In the genomic region with DNA sequence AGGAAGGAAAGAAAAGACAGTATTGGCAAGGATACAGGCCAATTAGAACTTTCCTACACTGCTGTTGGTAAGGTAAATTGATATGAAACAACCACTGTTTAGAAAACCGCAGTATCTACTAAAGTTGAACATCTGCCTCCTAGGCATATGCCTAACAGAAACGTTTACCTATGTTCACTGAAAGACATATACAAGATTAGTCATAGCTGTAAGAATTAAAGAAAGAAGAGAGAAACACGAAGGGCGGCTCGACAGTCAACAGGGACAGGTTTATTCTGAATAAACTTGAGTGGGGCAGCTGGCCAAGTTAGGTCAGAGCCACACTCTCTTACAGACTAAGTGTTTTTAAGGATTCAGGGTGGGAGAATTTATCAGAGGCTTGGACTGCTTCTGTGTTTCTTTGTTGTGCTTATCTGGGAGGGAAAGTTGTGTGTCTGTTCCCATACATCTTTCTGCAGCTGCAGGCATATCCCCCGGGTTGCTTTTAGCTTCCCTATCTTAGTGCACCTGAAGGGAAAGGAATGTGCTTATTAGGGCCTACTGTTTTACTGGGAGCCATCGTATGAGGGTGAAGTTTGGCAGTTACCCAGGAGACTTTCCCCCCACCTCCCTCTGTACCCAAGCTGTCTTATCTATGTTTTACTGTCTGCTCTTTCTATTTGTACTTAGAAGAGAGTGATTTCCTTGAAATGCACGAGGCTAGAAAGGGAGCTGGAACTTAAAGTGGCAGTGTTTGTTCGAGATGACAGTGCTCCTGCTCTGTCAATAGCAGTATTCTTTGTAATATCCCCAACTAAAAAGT, we compare ENCODE assay signal across 16 cellular contexts. TPM values are rescaled to one million over a fixed set of nuclear protein-coding genes. Genes with fewer than 3 reads are reported as not detected.
A peak's percentile ranks its signal among the peaks of the same experiment; 100 is the strongest.
DNase-seq lines count a peak whose midpoint lies in the region; ATAC-seq and TF ChIP-seq lines count a peak whose summit lies in the region.
"Had no signal": no experiment of that assay in that cellular context is flagged by ENCODE, and none has a peak within 500 bp of the region (broad histone marks: within the 10 kb centered on the region; RNA-seq: fewer than 3 reads in every experiment).

No MANE protein-coding gene starts in this region.

- no peaks in the 10 kb centered on the region for H3K36me3 Mint-ChIP-seq in MCF 10A (ENCODE audit: insufficient read depth, unreplicated experiment)
- H3K36me3 Mint-ChIP-seq in endodermal cell (ENCODE audit: low read depth): no peaks in the 10 kb centered on the region
- peaks cover 4% of the 10 kb centered on the region for H3K36me3 Mint-ChIP-seq in activated CD4-positive, alpha-beta T cell treated with anti-CD3 and anti-CD28 coated beads, Interleukin-2, amount 10 ng/mL, durations not matched to agents 24 days and 14 days (ENCODE audit: low read depth)

- TF ChIP-seq CTCF in mammary epithelial cell (conservative IDR thresholded peaks at IDR 0.05 in 1 of 2, IDR thresholded peaks at IDR 0.05 in 1 of 2; ENCODE audit: extremely low read depth in 1 of 2, insufficient read depth in 1 of 2, low read depth in 1 of 2, low read length in 2 of 2) (no peak), MCF 10A (IDR thresholded peaks at IDR 0.05; ENCODE audit: unreplicated experiment) (no peak), PC-3 (conservative IDR thresholded peaks at IDR 0.05; ENCODE audit: low read depth, low read length) (no peak), prostate gland (IDR thresholded peaks at IDR 0.05) (no peak), endodermal cell (conservative IDR thresholded peaks at IDR 0.05) (no peak)

- in situ Hi-C loops in mammary epithelial cell (cut with MboI; ENCODE audit: low sequenced_read_pairs in 2 of 2): no loop called here

- DNase-seq in mammary epithelial cell (peak; percentile 4), MCF 10A (ENCODE audit: unreplicated experiment) (no peak), PC-3 (peak; percentile 88), epithelial cell of prostate (ENCODE audit: low read depth, low spot score) (peak; percentile 36), prostate gland (ENCODE audit: low spot score) (peak; percentile 52), endodermal cell (no peak)
- DNase-seq in activated CD4-positive, alpha-beta T cell treated with anti-CD3 and anti-CD28 coated beads, Interleukin-2, amount 10 ng/mL, durations not matched to agents 24 days and 14 days: no peak
- DNase-seq: activated CD4-positive, alpha-beta T cell treated with anti-CD3 and anti-CD28 coated beads for 4 hours; activated CD8-positive, alpha-beta memory T cell treated with anti-CD3 and anti-CD28 coated beads, Interleukin-2, amount 50 U/mL, for 4 hours; activated effector memory CD4-positive, alpha-beta T cell treated with Interleukin-2 at 50 U/mL for 16 hours; caudate nucleus; heart right ventricle; retina had no signal

- H3K36me3 ChIP-seq in mammary epithelial cell (ENCODE audit: insufficient read depth, low read length): no peaks in the 10 kb centered on the region
- H3K36me3 ChIP-seq in PC-3 (ENCODE audit: low read depth, low read length): no peaks in the 10 kb centered on the region
- no peaks in the 10 kb centered on the region for H3K36me3 ChIP-seq in prostate gland
- H3K36me3 ChIP-seq in endodermal cell (ENCODE audit: control insufficient read depth, insufficient read depth, low read length): no peaks in the 10 kb centered on the region
- H3K36me3 ChIP-seq: BLaER1, heart right ventricle had no signal

- H3K27ac ChIP-seq in mammary epithelial cell (ENCODE audit: insufficient read depth, low read depth, low read length) (no peak overlapping the region), PC-3 (ENCODE audit: low read length) (peak overlapping the region; percentile 18; the same call in 1 of the 2 replicates), epithelial cell of prostate (no peak overlapping the region), prostate gland (peak overlapping the region; percentile 1 to 63), endodermal cell (ENCODE audit: low read depth, low read length) (no peak overlapping the region)
- H3K27ac ChIP-seq: BLaER1, heart right ventricle had no signal

- ATAC-seq in PC-3: peak; percentile 94
- no peak for ATAC-seq in HG03139 (IDR thresholded peaks at IDR 0.05; ENCODE audit: unreplicated experiment)
- ATAC-seq: heart right ventricle had no signal

- H3K9me3 Mint-ChIP-seq in MCF 10A (ENCODE audit: unreplicated experiment) (peaks cover 15% of the 10 kb centered on the region), endodermal cell (peaks cover 65% of the 10 kb centered on the region)
- H3K9me3 Mint-ChIP-seq in activated CD4-positive, alpha-beta T cell treated with anti-CD3 and anti-CD28 coated beads, Interleukin-2, amount 10 ng/mL, durations not matched to agents 24 days and 14 days: peaks cover 5% of the 10 kb centered on the region

- no peak overlapping the region for H3K4me3 ChIP-seq in mammary epithelial cell (replicated peaks in 1 of 3; ENCODE audit: insufficient read depth in 1 of 3, low read depth in 2 of 3, low read length in 3 of 3)
- H3K4me3 ChIP-seq in PC-3 (ENCODE audit: low read length): no peak overlapping the region
- no peak overlapping the region for H3K4me3 ChIP-seq in prostate gland
- H3K4me3 ChIP-seq in endodermal cell (ENCODE audit: low read length): no peak overlapping the region
- H3K4me3 ChIP-seq: BLaER1, heart right ventricle had no signal

- WGBS in mammary epithelial cell (ENCODE audit: low coverage, missing lambda C conversion rate): 61% methylated on average over 9 of the region's 9 CpGs
- 20% methylated on average over 9 of the region's 9 CpGs for whole genome bisulfite sequencing in prostate gland
- WGBS in endodermal cell (ENCODE audit: insufficient coverage in 1 of 2, insufficient read length in 1 of 2), 2 experiments: 74 to 83% methylated on average over 3 to 8 of the region's 9 CpGs

- H3K9me3 ChIP-seq in mammary epithelial cell (replicated peaks; ENCODE audit: insufficient read depth, low read length) (no peaks in the 10 kb centered on the region), PC-3 (ENCODE audit: low read length) (peaks cover 11% of the 10 kb centered on the region), prostate gland (no peaks in the 10 kb centered on the region), endodermal cell (ENCODE audit: control insufficient read depth, low read length) (peaks cover 22% of the 10 kb centered on the region)

- H3K4me3 Mint-ChIP-seq in MCF 10A (ENCODE audit: unreplicated experiment) (no peak overlapping the region), endodermal cell (no peak overlapping the region)
- H3K4me3 Mint-ChIP-seq in activated CD4-positive, alpha-beta T cell treated with anti-CD3 and anti-CD28 coated beads, Interleukin-2, amount 10 ng/mL, durations not matched to agents 24 days and 14 days: no peak overlapping the region
- H3K4me3 Mint-ChIP-seq: neural crest cell had no signal

- no peaks in the 10 kb centered on the region for H3K9me2 ChIP-seq in PC-3 (replicated peaks; ENCODE audit: low read length)

- intact Hi-C loops in mammary epithelial cell (cut with micrococcal nuclease) (no loop called here), MCF 10A (cut with micrococcal nuclease) (no loop called here), PC-3 (cut with micrococcal nuclease) (loop anchor here (1.0 kb wide), 1 partner anchor 45 kb away; the partner anchor contains the start of gene EDEM2), prostate gland (cut with DNase I) (no loop called here)
- intact Hi-C loops in activated CD4-positive, alpha-beta T cell treated with anti-CD3 and anti-CD28 coated beads, Interleukin-2, amount 10 ng/mL, durations not matched to agents 24 days and 14 days (cut with micrococcal nuclease): no loop called here

- H3K4me1 Mint-ChIP-seq in MCF 10A (ENCODE audit: insufficient read depth, unreplicated experiment) (no peaks in the 10 kb centered on the region), endodermal cell (peaks cover 7% of the 10 kb centered on the region)
- H3K4me1 Mint-ChIP-seq in activated CD4-positive, alpha-beta T cell treated with anti-CD3 and anti-CD28 coated beads, Interleukin-2, amount 10 ng/mL, durations not matched to agents 24 days and 14 days: no peaks in the 10 kb centered on the region

- H3K9ac ChIP-seq in mammary epithelial cell (ENCODE audit: insufficient read depth, low read length) (no peak overlapping the region), PC-3 (ENCODE audit: low read length) (no peak overlapping the region), endodermal cell (ENCODE audit: extremely low read depth, low read length, poor library complexity, severe bottlenecking) (no peak overlapping the region)
- H3K9ac ChIP-seq: BLaER1 had no signal

- no peak overlapping the region for H3K4me2 ChIP-seq in mammary epithelial cell (ENCODE audit: insufficient read depth, low read depth, low read length)
- peak overlapping the region; percentile 23 for H3K4me2 ChIP-seq in PC-3 (ENCODE audit: low read length)
- H3K4me2 ChIP-seq: BLaER1 had no signal

- H3K79me2 ChIP-seq in mammary epithelial cell (ENCODE audit: insufficient read depth, low read length): no peaks in the 10 kb centered on the region
- no peaks in the 10 kb centered on the region for H3K79me2 ChIP-seq in PC-3 (ENCODE audit: low read length)

- H3K27me3 ChIP-seq in mammary epithelial cell (ENCODE audit: insufficient read depth, low read length) (no peaks in the 10 kb centered on the region), PC-3 (ENCODE audit: low read length) (no peaks in the 10 kb centered on the region), prostate gland (replicated peaks; ENCODE audit: insufficient read depth) (no peaks in the 10 kb centered on the region), endodermal cell (ENCODE audit: control insufficient read depth, insufficient read depth, low read length, poor library complexity, severe bottlenecking) (no peaks in the 10 kb centered on the region)
- H3K27me3 ChIP-seq: BLaER1, heart right ventricle had no signal

- H3F3A ChIP-seq in PC-3 (ENCODE audit: low read length, unreplicated experiment): no peaks in the 10 kb centered on the region

- H3K27ac Mint-ChIP-seq in MCF 10A (ENCODE audit: low read depth, unreplicated experiment) (no peak overlapping the region), endodermal cell (no peak overlapping the region)
- no peak overlapping the region for H3K27ac Mint-ChIP-seq in activated CD4-positive, alpha-beta T cell treated with anti-CD3 and anti-CD28 coated beads, Interleukin-2, amount 10 ng/mL, durations not matched to agents 24 days and 14 days

- H2AFZ ChIP-seq in mammary epithelial cell (ENCODE audit: low read depth, low read length): no peak overlapping the region
- no peak overlapping the region for H2AFZ ChIP-seq in PC-3 (ENCODE audit: low read length)

- no TSS peak for BruUV-seq in mammary epithelial cell (replicated peaks; lab: Mats Ljungman, UMichigan)
- no TSS peak for BruUV-seq in MCF 10A (replicated peaks; lab: Mats Ljungman, UMichigan)
- BruUV-seq in PC-3 (replicated peaks; lab: Mats Ljungman, UMichigan): no TSS peak

- H3K27me3 Mint-ChIP-seq in MCF 10A (ENCODE audit: insufficient read depth, unreplicated experiment) (no peaks in the 10 kb centered on the region), endodermal cell (ENCODE audit: insufficient read depth) (no peaks in the 10 kb centered on the region)
- H3K27me3 Mint-ChIP-seq in activated CD4-positive, alpha-beta T cell treated with anti-CD3 and anti-CD28 coated beads, Interleukin-2, amount 10 ng/mL, durations not matched to agents 24 days and 14 days: peaks cover 3% of the 10 kb centered on the region

- H3K4me1 ChIP-seq in mammary epithelial cell (ENCODE audit: insufficient read depth, low read length): no peaks in the 10 kb centered on the region
- H3K4me1 ChIP-seq in PC-3 (ENCODE audit: insufficient read depth, low read length): peaks cover 27% of the 10 kb centered on the region
- no peaks in the 10 kb centered on the region for H3K4me1 ChIP-seq in prostate gland (replicated peaks)
- H3K4me1 ChIP-seq in endodermal cell (ENCODE audit: control insufficient read depth, insufficient read depth, low read length): no peaks in the 10 kb centered on the region
- H3K4me1 ChIP-seq: BLaER1 had no signal

- TF ChIP-seq POLR2A in prostate gland (IDR thresholded peaks at IDR 0.05): no peak

- POLR2A ChIA-PET in MCF 10A (lab: Yijun Ruan, JAX) (interaction anchor here (0.7 to 1.0 kb wide), 2 partner anchors 45 to 1231 kb away, joined by 3 read pairs; partner anchors contain the start of gene EDEM2), PC-3 (lab: Charles Lee; ENCODE audit: unreplicated experiment) (interaction anchor here (0.6 kb wide), 1 partner anchor 760 kb away, joined by 3 read pairs; no protein-coding TSS in a partner anchor)

- CTCF ChIA-PET in mammary epithelial cell (lab: Charles Lee; ENCODE audit: low non-redundant PET): no interaction called here
- CTCF ChIA-PET in MCF 10A (lab: Yijun Ruan, JAX): interaction anchor here (0.6 to 0.7 kb wide), 2 partner anchors 17 to 263 kb away, joined by 3 to 4 read pairs; partner anchors contain the start of gene CEP250
- CTCF ChIA-PET in PC-3 (lab: Charles Lee): interaction anchor here (1.1 kb wide), 1 partner anchor 47 kb away, joined by 5 read pairs; no protein-coding TSS in a partner anchor

- dilution Hi-C loops in mammary epithelial cell (cut with HindIII; ENCODE audit: low sequenced_read_pairs): loop anchor here (5.0 kb wide), 3 partner anchors 45 to 75 kb away; partner anchors contain the start of gene EDEM2

- H4K20me1 ChIP-seq in mammary epithelial cell (ENCODE audit: insufficient read depth, low read length) (no peaks in the 10 kb centered on the region), PC-3 (ENCODE audit: low read length) (no peaks in the 10 kb centered on the region)
- H4K20me1 ChIP-seq: BLaER1 had no signal

RNA-seq across cellular contexts. Expression of gene PROCR, which starts 20.4 kb away (rescaled TPM):
- 10 to 100 TPM; 19.2 to 44.8 TPM for total RNA-seq in mammary epithelial cell
- 68.8 TPM for polyA plus RNA-seq in mammary epithelial cell
- polyA minus RNA-seq in mammary epithelial cell: 22.0 TPM
- 27.4 and 34.6 TPM in 2 replicates for total RNA-seq in MCF 10A (2022)
- total RNA-seq in PC-3 (2014; rRNA removed): 45.4 and 55.7 TPM in 2 replicates
- total RNA-seq in prostate gland: 10 to 100 TPM; 11.2 to 17.6 TPM
- 1 to 10 TPM; 2.4 to 6.8 TPM for total RNA-seq in endodermal cell
- 5.9 TPM for polyA plus RNA-seq in endodermal cell (2013, experiment 1 of 2)
- polyA plus RNA-seq in endodermal cell (2013, experiment 2 of 2): 5.2 TPM
- total RNA-seq in activated CD4-positive, alpha-beta T cell treated with anti-CD3 and anti-CD28 coated beads, Interleukin-2, amount 10 ng/mL, durations not matched to agents 24 days and 14 days: 0.24 and 0.84 TPM in 2 replicates
- total RNA-seq: neural crest cell had no signal

RNA-seq across cellular contexts. Expression of gene MMP24, which starts 34.2 kb away (rescaled TPM):
- total RNA-seq in mammary epithelial cell (1 to 10 TPM in 1 of 2 donors, under 1 TPM in 1; 0.12 to 6.8 TPM), MCF 10A (2022) (0.10 TPM in 1 of 2 replicates, not detected in the other), PC-3 (2014; rRNA removed) (0.52 and 0.91 TPM in 2 replicates), prostate gland (1 to 10 TPM in 1 of 2 donors, under 1 TPM in 1; 0.96 to 1.7 TPM), endodermal cell (1 to 10 TPM; 1.3 to 5.9 TPM)
- polyA plus RNA-seq in mammary epithelial cell: 0.11 TPM
- polyA minus RNA-seq in mammary epithelial cell: not detected
- polyA plus RNA-seq in endodermal cell (2013, experiment 1 of 2): 2.7 TPM
- polyA plus RNA-seq in endodermal cell (2013, experiment 2 of 2): 1.6 TPM
- 0.05 TPM in 1 of 2 replicates, not detected in the other for total RNA-seq in activated CD4-positive, alpha-beta T cell treated with anti-CD3 and anti-CD28 coated beads, Interleukin-2, amount 10 ng/mL, durations not matched to agents 24 days and 14 days

RNA-seq across cellular contexts. Expression of gene EDEM2, which starts 45.1 kb away (rescaled TPM):
- total RNA-seq in mammary epithelial cell (10 to 100 TPM; 22.3 to 33.2 TPM), MCF 10A (2022) (23.6 and 30.2 TPM in 2 replicates), PC-3 (2014; rRNA removed) (22.2 and 28.5 TPM in 2 replicates), prostate gland (10 to 100 TPM; 27.1 to 30.0 TPM), endodermal cell (10 to 100 TPM; 21.4 to 32.2 TPM)
- 19.8 TPM for polyA plus RNA-seq in mammary epithelial cell
- polyA minus RNA-seq in mammary epithelial cell: 13.4 TPM
- 13.0 TPM for polyA plus RNA-seq in endodermal cell (2013, experiment 1 of 2)
- polyA plus RNA-seq in endodermal cell (2013, experiment 2 of 2): 12.2 TPM
- 19.2 and 21.1 TPM in 2 replicates for total RNA-seq in activated CD4-positive, alpha-beta T cell treated with anti-CD3 and anti-CD28 coated beads, Interleukin-2, amount 10 ng/mL, durations not matched to agents 24 days and 14 days

Comparison
In these comparisons a context has a peak if more than half of its experiments do, and no peak if none do; other contexts are left out.
1. DNase-seq: peak in mammary epithelial cell (single experiment), PC-3 (single experiment), epithelial cell of prostate (single experiment) and prostate gland (single experiment); none in MCF 10A (single experiment), endodermal cell (single experiment) and activated CD4-positive, alpha-beta T cell treated with anti-CD3 and anti-CD28 coated beads, Interleukin-2, amount 10 ng/mL, durations not matched to agents 24 days and 14 days (single experiment).
2. H3K27ac ChIP-seq: peak in PC-3 (single experiment) and prostate gland (2 of 2); none in mammary epithelial cell (single experiment), epithelial cell of prostate (single experiment) and endodermal cell (single experiment).